ENCODE assay signal across 18 cellular contexts in the genomic region with DNA sequence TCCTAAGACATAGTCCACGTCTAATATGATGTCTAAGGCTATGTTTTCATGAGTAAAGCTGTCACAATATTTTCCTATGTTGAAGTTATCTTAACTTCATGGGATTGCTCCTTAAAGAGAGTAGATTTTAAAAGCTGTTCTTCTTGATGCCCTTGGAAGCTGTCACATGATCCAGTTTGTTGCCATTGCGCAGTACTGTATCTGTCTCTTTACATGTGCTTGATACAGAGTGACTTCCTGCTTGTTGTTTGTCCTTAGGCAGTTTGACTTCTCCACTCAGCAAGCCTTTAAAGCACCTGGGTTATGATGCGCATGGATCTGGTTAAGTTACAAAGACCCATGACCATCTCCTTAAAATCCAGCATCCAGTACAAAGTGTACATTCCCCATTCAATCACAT.
DNase-seq lines count a peak whose midpoint lies in the region; ATAC-seq lines count a peak whose summit lies in the region.
"Had no signal": no experiment of that assay in that cellular context is flagged by ENCODE, and none has a peak within 500 bp of the region (broad histone marks: within the 10 kb centered on the region; RNA-seq: fewer than 3 reads in every experiment).

No MANE protein-coding gene starts in this region.

- H3K4me3 Mint-ChIP-seq in memory B cell, result no peak overlapping the region
- H3K4me3 Mint-ChIP-seq: T-helper 17 cell had no signal

- H3K27me3 Mint-ChIP-seq in memory B cell, result no peaks in the 10 kb centered on the region
- H3K27me3 Mint-ChIP-seq: T-helper 17 cell had no signal

- H3K36me3 Mint-ChIP-seq in memory B cell, result peaks cover 26% of the 10 kb centered on the region

- H3K9me3 Mint-ChIP-seq in memory B cell, result peaks cover 14% of the 10 kb centered on the region

- DNase-seq in CD1c-positive myeloid dendritic cell (ENCODE audit: extremely low spot score), result peak; percentile 10
- peak; percentile 40 for DNase-seq in DMS79 (lab: John Stamatoyannopoulos, UW)
- peak; percentile 32 for DNase-seq in MV-4-11 (lab: John Stamatoyannopoulos, UW)
- no peak for DNase-seq in memory B cell (ENCODE audit: low spot score in 2 of 2)
- no peak for DNase-seq in SW 1271 (lab: John Stamatoyannopoulos, UW)
- no peak for DNase-seq in iPS-NIHi11 (ENCODE audit: low spot score)
- no peak for DNase-seq in occipital lobe (lab: John Stamatoyannopoulos, UW)
- DNase-seq: GF-D8, GM23248, HCEC 1CT, NCI-H1048, NCI-H1436 treated with DMSO at 0.1 percent for 48 hours, NCI-H2081, NCI-H82, PC-9, SJCRH30, T-helper 17 cell had no signal

- peaks cover 26% of the 10 kb centered on the region for H3K4me1 Mint-ChIP-seq in memory B cell

- ATAC-seq in memory B cell (ENCODE audit: low read depth) (no peak), HG03108 (IDR thresholded peaks at IDR 0.05; ENCODE audit: unreplicated experiment) (no peak)
- ATAC-seq: T-helper 17 cell had no signal

- H3K27ac Mint-ChIP-seq in memory B cell, result peak overlapping the region; percentile 17
- H3K27ac Mint-ChIP-seq: T-helper 17 cell had no signal

Comparison
In these comparisons a context has a peak if more than half of its experiments do, and no peak if none do; other contexts are left out.
1. DNase-seq: peak in CD1c-positive myeloid dendritic cell (single experiment), DMS79 (single experiment) and MV-4-11 (single experiment); none in memory B cell (0 of 2), SW 1271 (0 of 2), iPS-NIHi11 (single experiment) and occipital lobe (single experiment).